Comparison of ENCODE assay signal across 8 cellular contexts in the genomic region with DNA sequence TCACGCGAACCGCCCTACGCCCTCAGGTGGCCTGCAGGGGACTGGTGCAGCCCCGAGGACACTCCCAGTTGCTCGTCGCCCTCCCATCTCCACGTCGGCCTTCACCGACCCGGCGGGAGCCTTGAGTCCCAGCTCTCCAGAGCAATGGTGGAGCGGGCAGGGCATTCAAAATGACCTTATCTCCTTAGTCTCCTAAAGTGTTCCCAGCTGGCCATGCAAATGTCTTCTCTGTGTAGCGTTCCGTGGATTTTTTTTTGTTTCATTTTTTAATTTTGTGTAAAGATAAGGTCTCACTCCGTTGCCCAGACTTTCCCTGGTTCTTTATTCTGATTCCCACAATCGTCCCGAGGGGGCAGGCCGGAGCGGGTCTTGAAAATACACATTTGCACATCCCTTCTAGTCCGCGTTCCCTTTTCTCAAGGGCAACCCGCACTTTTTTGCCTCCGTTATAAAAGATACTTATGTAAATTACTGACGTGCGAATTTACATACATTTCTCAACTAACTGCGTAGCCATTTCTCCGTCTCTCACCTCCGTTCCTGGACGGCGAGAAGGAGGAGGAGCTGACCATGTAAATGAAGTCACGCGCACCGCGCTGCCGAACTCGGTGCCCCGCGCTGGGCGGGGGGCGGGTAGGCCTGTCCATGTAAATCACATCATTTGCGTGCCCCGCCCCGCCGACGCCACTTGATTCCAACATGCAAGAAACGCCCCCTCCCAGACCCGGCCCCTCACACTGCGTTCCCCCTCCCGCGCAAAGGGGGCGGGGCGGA. TPM values are rescaled to one million over a fixed set of nuclear protein-coding genes. Genes with fewer than 3 reads are reported as not detected.
DNase-seq lines count a peak whose midpoint lies in the region; ATAC-seq, FAIRE-seq and TF ChIP-seq lines count a peak whose summit lies in the region.

No MANE protein-coding gene starts in this region.

- H3K79me1 ChIP-seq in mesendoderm (ENCODE audit: low read length): peaks cover 13% of the 10 kb centered on the region

- ATAC-seq in GM21367 (IDR thresholded peaks at IDR 0.05; ENCODE audit: unreplicated experiment): peak; percentile 54

- H3K4me1 ChIP-seq in endocrine pancreas (ENCODE audit: control insufficient read depth, insufficient read depth, low read length) (no peaks in the 10 kb centered on the region), mesendoderm (ENCODE audit: control insufficient read depth, low read depth, low read length) (peaks cover 3% of the 10 kb centered on the region)

- no peak overlapping the region for H2AK5ac ChIP-seq in mesendoderm (ENCODE audit: low read length)

- no peak overlapping the region for H4K5ac ChIP-seq in mesendoderm (ENCODE audit: low read length)

- no peak overlapping the region for H2BK15ac ChIP-seq in mesendoderm (replicated peaks; ENCODE audit: low read depth)

- no peak overlapping the region for H3K4ac ChIP-seq in mesendoderm (ENCODE audit: low read depth, low read length)

- peak overlapping the region; percentile 95 for H3K27ac Mint-ChIP-seq in Calu3 (ENCODE audit: unreplicated experiment)

- peak overlapping the region; percentile 59 for H3K4me2 ChIP-seq in mesendoderm (ENCODE audit: low read length)

- H3K36me3 Mint-ChIP-seq in Calu3 (ENCODE audit: insufficient read depth, unreplicated experiment): peaks cover 66% of the 10 kb centered on the region

- H3K9ac ChIP-seq in endocrine pancreas (ENCODE audit: control insufficient read depth, insufficient read depth, low read length): peak overlapping the region; percentile 73
- H3K9ac ChIP-seq in mesendoderm (ENCODE audit: low read length): peak overlapping the region; percentile 71

- H3K4me3 Mint-ChIP-seq in Calu3 (ENCODE audit: low read depth, unreplicated experiment): peak overlapping the region; percentile 88

- H3K23ac ChIP-seq in mesendoderm (ENCODE audit: low read length): no peak overlapping the region

- H3K36me3 ChIP-seq in endocrine pancreas (ENCODE audit: control insufficient read depth, insufficient read depth, low read length) (no peaks in the 10 kb centered on the region), mesendoderm (ENCODE audit: control insufficient read depth, insufficient read depth, low read length) (peaks cover 2% of the 10 kb centered on the region)

- no peaks in the 10 kb centered on the region for H3K27me3 ChIP-seq in endocrine pancreas (ENCODE audit: control insufficient read depth, insufficient read depth, low read length)
- H3K27me3 ChIP-seq in mesendoderm (ENCODE audit: insufficient read depth, low read length, poor library complexity): no peaks in the 10 kb centered on the region

- CTCF ChIA-PET in Calu3 (lab: Charles Lee): interaction anchor here (0.7 to 2.8 kb wide), 3 partner anchors 20 to 46 kb away, joined by 3 to 15 read pairs (median 4); partner anchors contain the start of gene RAB4B

- peaks cover 48% of the 10 kb centered on the region for H3K4me1 Mint-ChIP-seq in Calu3 (ENCODE audit: low read depth, unreplicated experiment)

- H3K27ac ChIP-seq in mesendoderm (ENCODE audit: low read depth, low read length): peak overlapping the region; percentile 68

- no peak overlapping the region for H2BK120ac ChIP-seq in mesendoderm (ENCODE audit: low read depth, low read length)

- WGBS in mesendoderm (ENCODE audit: extremely low coverage, insufficient coverage, low lambda C conversion rate): no CpG with 5 or more reads among the region's 53 CpGs

- H2BK5ac ChIP-seq in mesendoderm (ENCODE audit: low read length): no peak overlapping the region

- H3K9me3 ChIP-seq in endocrine pancreas (ENCODE audit: control insufficient read depth, low read length): no peaks in the 10 kb centered on the region

- H3K4me3 ChIP-seq in endocrine pancreas (ENCODE audit: control insufficient read depth, insufficient read depth, low read length) (peak overlapping the region; percentile 77), mesendoderm (ENCODE audit: low read length) (peak overlapping the region; percentile 28)

- DNase-seq in Calu3 (peak; percentile 100), HTR-8/SVneo (ENCODE audit: insufficient read length, low spot score) (peak; percentile 91), NOMO-1 (lab: John Stamatoyannopoulos, UW; ENCODE audit: unreplicated experiment in 2 of 2) (peak; percentile 99), mesendoderm (peak; percentile 100)
- DNase-seq in activated CD8-positive, alpha-beta memory T cell treated with anti-CD3 and anti-CD28 coated beads for 48 hours (ENCODE audit: low read depth in 2 of 3, low spot score in 2 of 3): peak; percentile 98 to 100 (median 99)
- peak; percentile 100 for DNase-seq in stimulated activated CD8-positive, alpha-beta memory T cell treated with anti-CD3 and anti-CD28 coated beads, Interleukin-12 subunit alpha, Interleukin-12 subunit beta, amount 100 ng/mL, for 4 hours (ENCODE audit: low read depth)

- no peaks in the 10 kb centered on the region for H3K27me3 Mint-ChIP-seq in Calu3 (ENCODE audit: unreplicated experiment)

- no peaks in the 10 kb centered on the region for H3K9me3 Mint-ChIP-seq in Calu3 (ENCODE audit: low read depth, unreplicated experiment)

- intact Hi-C loops in Calu3 (cut with micrococcal nuclease; ENCODE audit: unreplicated experiment): loop anchor here (5.0 kb wide), 1 partner anchor 46 kb away; the partner anchor contains the start of genes ACTMAP and SNRPA

- H3K18ac ChIP-seq in mesendoderm (ENCODE audit: low read length): no peak overlapping the region

- peak; percentile 49 for TF ChIP-seq CTCF in Calu3 (IDR thresholded peaks at IDR 0.05; ENCODE audit: unreplicated experiment)

- H4K8ac ChIP-seq in mesendoderm (ENCODE audit: low read depth, low read length): no peak overlapping the region

- BruUV-seq in Calu3 (replicated peaks; lab: Mats Ljungman, UMichigan): no TSS peak

- peaks cover 39% of the 10 kb centered on the region for H3K79me2 ChIP-seq in mesendoderm (ENCODE audit: control insufficient read depth, insufficient read depth, low read length)

- FAIRE-seq in HTR-8/SVneo (lab: Jason Lieb, UNC): peak; percentile 95

- H3K56ac ChIP-seq in mesendoderm (ENCODE audit: low read length): peak overlapping the region; percentile 82

RNA-seq across cellular contexts. Expression of gene EGLN2, which starts 0.6 kb away (rescaled TPM):
- 95.4 and 109 TPM in 2 replicates for total RNA-seq in Calu3 (2022)
- 89.3 TPM for polyA plus RNA-seq in mesendoderm (2013, experiment 1 of 2)
- polyA plus RNA-seq in mesendoderm (2013, experiment 2 of 2): 85.4 TPM

RNA-seq across cellular contexts. Expression of gene RAB4B, which starts 20.4 kb away (rescaled TPM):
- 21.0 and 22.7 TPM in 2 replicates for total RNA-seq in Calu3 (2022)
- 4.9 TPM for polyA plus RNA-seq in mesendoderm (2013, experiment 1 of 2)
- 5.8 TPM for polyA plus RNA-seq in mesendoderm (2013, experiment 2 of 2)

RNA-seq across cellular contexts. Expression of gene MIA, which starts 23.1 kb away (rescaled TPM):
- 30.2 and 49.3 TPM in 2 replicates for total RNA-seq in Calu3 (2022)
- polyA plus RNA-seq in mesendoderm (2013, experiment 1 of 2): 0.18 TPM
- not detected for polyA plus RNA-seq in mesendoderm (2013, experiment 2 of 2)

RNA-seq across cellular contexts. Expression of gene SNRPA, which starts 47.4 kb away (rescaled TPM):
- 95.4 and 102 TPM in 2 replicates for total RNA-seq in Calu3 (2022)
- polyA plus RNA-seq in mesendoderm (2013, experiment 1 of 2): 226 TPM
- 225 TPM for polyA plus RNA-seq in mesendoderm (2013, experiment 2 of 2)

RNA-seq across cellular contexts. Expression of gene ACTMAP, which starts 48.1 kb away (rescaled TPM):
- 17.8 and 20.2 TPM in 2 replicates for total RNA-seq in Calu3 (2022)
- polyA plus RNA-seq in mesendoderm (2013, experiment 1 of 2): 8.2 TPM
- polyA plus RNA-seq in mesendoderm (2013, experiment 2 of 2): 9.2 TPM

Comparison
In these comparisons a context has a peak if more than half of its experiments do, and no peak if none do; other contexts are left out.
1. Peak in every context shown above with its lines: DNase-seq, ATAC-seq, H3K4me3 ChIP-seq and H3K27ac ChIP-seq.